Comparison of ENCODE assay signal across 25 cellular contexts in the genomic region with DNA sequence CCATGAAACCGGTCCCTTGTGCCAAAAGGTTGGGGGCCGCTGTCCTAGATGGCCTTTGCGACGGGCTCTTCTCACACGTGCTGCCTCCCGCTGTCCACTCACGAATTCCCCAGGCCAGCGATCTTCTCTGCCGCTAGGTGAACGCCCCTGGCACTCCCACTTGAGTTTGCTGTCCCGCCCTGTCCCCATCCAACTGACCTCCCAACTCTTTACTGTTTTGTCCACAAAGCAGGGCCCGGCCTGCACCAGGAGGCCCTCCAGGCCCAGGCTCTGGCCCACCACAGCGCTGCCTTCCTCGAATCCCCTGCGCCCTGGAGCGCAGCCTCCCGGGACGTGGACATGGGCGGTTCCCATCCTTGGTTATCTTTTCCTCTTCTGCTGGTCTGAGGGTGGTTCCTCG.
"Had no signal": no experiment of that assay in that cellular context is flagged by ENCODE, and none has a peak within 500 bp of the region (broad histone marks: within the 10 kb centered on the region; RNA-seq: fewer than 3 reads in every experiment).

No MANE protein-coding gene starts in this region.

- H3K79me2 ChIP-seq: hepatocyte, parathyroid adenoma had no signal

- H3K36me3 ChIP-seq: neural progenitor cell, right lobe of liver, tibial artery had no signal

- H3K27me3 ChIP-seq: foreskin keratinocyte, hepatocyte, neural progenitor cell, right lobe of liver, tibial artery had no signal

- H3K27ac ChIP-seq: coronary artery, foreskin keratinocyte, hepatocyte, neural progenitor cell, parathyroid adenoma, psoas muscle, right lobe of liver had no signal

- H3K9me3 ChIP-seq: psoas muscle, right lobe of liver, tibial artery had no signal

- H3K27ac Mint-ChIP-seq: endodermal cell; natural killer cell treated with Interleukin-12 subunit alpha and Interleukin-12 subunit beta and Interleukin-15 and Interleukin-18, amount 100 ng/mL, for 72 hours; neural progenitor cell; stimulated activated memory B cell treated with anti-CD40 and anti-IgM and Interleukin-4, amounts not matched to agents 10 μg/mL and 1 μg/mL and 100 μg/mL, for 72 hours; stimulated activated naive CD8-positive, alpha-beta T cell treated with anti-CD3 and anti-CD28 coated beads, Interleukin-15, Interleukin-2, amounts not matched to agents 100 ng/mL and 50 ng/mL, for 24 hours had no signal

- H3K4me2 ChIP-seq: hepatocyte, neural progenitor cell had no signal

- H3K4me3 ChIP-seq: coronary artery, hepatocyte, lung, neural progenitor cell, psoas muscle, right lobe of liver, tibial artery had no signal

- H3K9ac ChIP-seq: neural progenitor cell, parathyroid adenoma had no signal

- DNase-seq: effector CD4-positive, alpha-beta T cell; endodermal cell; erythroblast; foreskin keratinocyte; left colon; left ventricle myocardium superior; mesenchymal stem cell; midbrain; occipital lobe; retina; right lobe of liver; stimulated activated CD4-positive, alpha-beta T cell treated with anti-CD3 and anti-CD28 coated beads, Interleukin-15, amount 100 ng/mL, for 24 hours; stimulated activated CD4-positive, alpha-beta T cell treated with anti-CD3 and anti-CD28 coated beads, Interleukin-1b, Interleukin-23, amount 100 ng/mL, for 48 hours; stimulated activated CD4-positive, alpha-beta T cell treated with anti-CD3 and anti-CD28 coated beads, Interleukin-4, amount 100 ng/mL, for 24 hours; tibial artery had no signal

- FAIRE-seq: endothelial cell of umbilical vein had no signal

- ATAC-seq: foreskin keratinocyte; left colon; left ventricle myocardium superior; natural killer cell treated with Interleukin-12 subunit alpha and Interleukin-12 subunit beta and Interleukin-15 and Interleukin-18, amount 100 ng/mL, for 72 hours; psoas muscle; right lobe of liver; stimulated activated memory B cell treated with anti-CD40 and anti-IgM and Interleukin-4, amounts not matched to agents 10 μg/mL and 1 μg/mL and 100 μg/mL, for 72 hours had no signal

- H3K4me3 Mint-ChIP-seq: endodermal cell; natural killer cell treated with Interleukin-12 subunit alpha and Interleukin-12 subunit beta and Interleukin-15 and Interleukin-18, amount 100 ng/mL, for 72 hours; neural progenitor cell; stimulated activated memory B cell treated with anti-CD40 and anti-IgM and Interleukin-4, amounts not matched to agents 10 μg/mL and 1 μg/mL and 100 μg/mL, for 72 hours; stimulated activated naive CD8-positive, alpha-beta T cell treated with anti-CD3 and anti-CD28 coated beads, Interleukin-15, Interleukin-2, amounts not matched to agents 100 ng/mL and 50 ng/mL, for 24 hours had no signal

- H3K36me3 Mint-ChIP-seq: natural killer cell treated with Interleukin-12 subunit alpha and Interleukin-12 subunit beta and Interleukin-15 and Interleukin-18, amount 100 ng/mL, for 72 hours; neural progenitor cell; stimulated activated memory B cell treated with anti-CD40 and anti-IgM and Interleukin-4, amounts not matched to agents 10 μg/mL and 1 μg/mL and 100 μg/mL, for 72 hours had no signal

- H3K4me1 ChIP-seq: foreskin keratinocyte, right lobe of liver had no signal

- H2AFZ ChIP-seq: hepatocyte, neural progenitor cell, parathyroid adenoma had no signal

- H3K9me3 Mint-ChIP-seq: endodermal cell; natural killer cell treated with Interleukin-12 subunit alpha and Interleukin-12 subunit beta and Interleukin-15 and Interleukin-18, amount 100 ng/mL, for 72 hours; neural progenitor cell; stimulated activated memory B cell treated with anti-CD40 and anti-IgM and Interleukin-4, amounts not matched to agents 10 μg/mL and 1 μg/mL and 100 μg/mL, for 72 hours; stimulated activated naive CD8-positive, alpha-beta T cell treated with anti-CD3 and anti-CD28 coated beads, Interleukin-15, Interleukin-2, amounts not matched to agents 100 ng/mL and 50 ng/mL, for 24 hours had no signal
